In the genomic region with DNA sequence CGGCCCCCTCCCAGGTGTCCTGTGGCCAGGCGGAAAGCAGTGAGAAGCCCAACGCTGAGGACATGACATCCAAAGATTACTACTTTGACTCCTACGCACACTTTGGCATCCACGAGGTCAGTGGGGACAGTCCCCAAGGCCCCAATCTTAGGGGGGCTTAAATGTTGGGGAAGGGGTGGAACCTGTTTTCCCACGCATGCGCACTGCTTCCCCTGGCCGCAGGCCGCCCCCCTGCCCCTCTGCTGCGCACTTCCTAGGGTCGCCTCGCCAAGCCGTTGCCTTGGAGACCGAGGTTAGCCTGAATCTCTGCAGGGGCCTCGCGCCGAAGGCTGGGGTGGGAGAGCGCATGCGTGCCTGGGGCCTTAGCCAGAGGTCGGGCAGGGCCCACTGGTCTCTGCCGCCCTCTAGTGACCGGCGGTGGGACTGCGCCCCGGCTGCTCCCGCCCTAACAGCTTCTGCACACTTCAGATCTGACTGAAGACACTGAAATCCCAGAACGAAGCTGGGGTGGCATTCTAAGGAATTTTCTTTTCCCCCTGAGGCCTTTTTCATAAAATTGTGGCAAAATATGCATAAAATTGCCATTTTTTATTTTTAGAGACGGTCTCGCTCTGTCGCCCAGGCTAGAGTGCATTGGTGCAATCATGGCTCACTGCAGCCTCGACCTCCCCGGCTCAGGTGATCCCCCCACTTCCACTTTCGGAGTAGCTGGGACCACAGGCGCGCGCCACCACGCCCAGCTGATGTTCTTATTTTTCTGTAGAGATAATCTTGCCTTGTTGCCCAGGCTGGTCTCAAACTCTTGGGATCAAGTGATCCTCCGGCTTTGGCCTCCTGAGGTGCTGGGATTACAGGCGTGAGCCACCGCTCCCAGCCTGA, we compare ENCODE assay signal across 8 cellular contexts. TPM values are rescaled to one million over a fixed set of nuclear protein-coding genes. Genes with fewer than 3 reads are reported as not detected.
DNase-seq lines count a peak whose midpoint lies in the region; ATAC-seq and TF ChIP-seq lines count a peak whose summit lies in the region.

No MANE protein-coding gene starts in this region.

- peak overlapping the region; percentile 41 for H3K4me3 Mint-ChIP-seq in activated B cell treated with CpG ODN at 0.5 μM for 24 hours

- peaks cover 57% of the 10 kb centered on the region for H3K36me3 Mint-ChIP-seq in activated B cell treated with CpG ODN at 0.5 μM for 24 hours (ENCODE audit: low read depth)

- peaks cover 11 to 12% of the 10 kb centered on the region in 2 donors for H3K4me1 ChIP-seq in breast epithelium

- TF ChIP-seq CTCF in activated B cell treated with CpG ODN at 0.5 μM for 24 hours (IDR thresholded peaks at IDR 0.05) (peak; percentile 96), breast epithelium (IDR thresholded peaks at IDR 0.05) (peak; percentile 89 to 98 (median 97))

- peak overlapping the region; percentile 69 for H3K27ac Mint-ChIP-seq in activated B cell treated with CpG ODN at 0.5 μM for 24 hours

- no peaks in the 10 kb centered on the region for H3K9me3 Mint-ChIP-seq in activated B cell treated with CpG ODN at 0.5 μM for 24 hours

- peak; percentile 8 for ATAC-seq in activated B cell treated with CpG ODN at 0.5 μM for 24 hours (ENCODE audit: low read depth)
- no peak for ATAC-seq in GM19023 (IDR thresholded peaks at IDR 0.05; ENCODE audit: unreplicated experiment)

- no peak for TF ChIP-seq POLR2A in breast epithelium (IDR thresholded peaks at IDR 0.05)

- no peaks in the 10 kb centered on the region for H3K9me3 ChIP-seq in breast epithelium

- intact Hi-C loops in activated B cell treated with CpG ODN at 0.5 μM for 24 hours (cut with micrococcal nuclease) (loop anchor here (1.0 to 2.0 kb wide), 3 partner anchors 110 to 302 kb away; no protein-coding TSS in a partner anchor), breast epithelium (cut with DNase I; ENCODE audit: low total_unique reads) (no loop called here)

- no peaks in the 10 kb centered on the region for H3K36me3 ChIP-seq in breast epithelium

- H3K4me3 ChIP-seq in breast epithelium = peak overlapping the region in 2 of 3 donors; percentile 24 to 42

- H3K27me3 ChIP-seq in breast epithelium = no peaks in the 10 kb centered on the region

- H3K4me1 Mint-ChIP-seq in activated B cell treated with CpG ODN at 0.5 μM for 24 hours = peaks cover 42% of the 10 kb centered on the region

- H3K27ac ChIP-seq in breast epithelium = peak overlapping the region; percentile 60 to 72

- CTCF ChIA-PET in activated B cell treated with CpG ODN at 0.5 μM for 24 hours (lab: Charles Lee) = interaction anchor here (0.6 to 1.6 kb wide), 11 partner anchors 9 to 167 kb away, joined by 3 to 13 read pairs (median 4); a partner anchor contains a TSS

- H3K27me3 Mint-ChIP-seq in activated B cell treated with CpG ODN at 0.5 μM for 24 hours = no peaks in the 10 kb centered on the region

- POLR2A ChIA-PET in activated B cell treated with CpG ODN at 0.5 μM for 24 hours (lab: Charles Lee) = interaction anchor here (0.6 to 1.0 kb wide), 3 partner anchors 19 to 202 kb away, joined by 4 to 8 read pairs (median 8); a partner anchor contains a TSS

- peak; percentile 92 for DNase-seq in 8988T
- DNase-seq in GM19238 (ENCODE audit: insufficient read length, low spot score) = peak; percentile 95
- DNase-seq in NCI-H2196 treated with DMSO at 0.1 percent for 48 hours (lab: John Stamatoyannopoulos, UW; ENCODE audit: unreplicated experiment) = peak; percentile 69
- DNase-seq in activated B cell treated with CpG ODN at 0.5 μM for 24 hours = peak; percentile 98
- peak; percentile 82 to 91 for DNase-seq in breast epithelium (ENCODE audit: low spot score in 2 of 2)
- DNase-seq in iris pigment epithelial cell (ENCODE audit: low read depth) = peak; percentile 70
- peak; percentile 97 for DNase-seq in stimulated activated CD4-positive, alpha-beta T cell treated with anti-CD3 and anti-CD28 coated beads, Interleukin-12 subunit alpha, Interleukin-12 subunit beta, amount 100 ng/mL, for 4 hours

RNA-seq across cellular contexts. Expression of a gene that starts 3.6 kb away (rescaled TPM):
- total RNA-seq in activated B cell treated with CpG ODN at 0.5 μM for 24 hours = 372 and 376 TPM in 2 replicates
- total RNA-seq in breast epithelium = 100 to 1,000 TPM; 137 to 227 (median 154) TPM

RNA-seq across cellular contexts. Expression of a gene that starts 8.7 kb away (rescaled TPM):
- 6.8 and 9.5 TPM in 2 replicates for total RNA-seq in activated B cell treated with CpG ODN at 0.5 μM for 24 hours
- total RNA-seq in breast epithelium = 1 to 10 TPM; 1.3 to 2.9 (median 1.4) TPM

RNA-seq across cellular contexts. Expression of a gene that starts 10.2 kb away (rescaled TPM):
- total RNA-seq in activated B cell treated with CpG ODN at 0.5 μM for 24 hours = 0.35 and 0.51 TPM in 2 replicates
- total RNA-seq in breast epithelium = 10 to 100 TPM in 1 of 3 donors, 1 to 10 TPM in 1, under 1 TPM in 1; 0.80 to 14.4 (median 2.8) TPM

RNA-seq across cellular contexts. Expression of a gene that starts 15.0 kb away (rescaled TPM):
- total RNA-seq in activated B cell treated with CpG ODN at 0.5 μM for 24 hours (30.7 and 39.1 TPM in 2 replicates), breast epithelium (10 to 100 TPM in 1 of 3 donors, 1 to 10 TPM in 2; 5.1 to 11.7 (median 8.5) TPM)

RNA-seq across cellular contexts. Expression of a gene that starts 15.1 kb away (rescaled TPM):
- total RNA-seq in activated B cell treated with CpG ODN at 0.5 μM for 24 hours (145 and 171 TPM in 2 replicates), breast epithelium (100 to 1,000 TPM in 1 of 3 donors, 10 to 100 TPM in 2; 39.7 to 100 (median 52.4) TPM)
